ENCODE assay signal across 8 cellular contexts in the genomic region with DNA sequence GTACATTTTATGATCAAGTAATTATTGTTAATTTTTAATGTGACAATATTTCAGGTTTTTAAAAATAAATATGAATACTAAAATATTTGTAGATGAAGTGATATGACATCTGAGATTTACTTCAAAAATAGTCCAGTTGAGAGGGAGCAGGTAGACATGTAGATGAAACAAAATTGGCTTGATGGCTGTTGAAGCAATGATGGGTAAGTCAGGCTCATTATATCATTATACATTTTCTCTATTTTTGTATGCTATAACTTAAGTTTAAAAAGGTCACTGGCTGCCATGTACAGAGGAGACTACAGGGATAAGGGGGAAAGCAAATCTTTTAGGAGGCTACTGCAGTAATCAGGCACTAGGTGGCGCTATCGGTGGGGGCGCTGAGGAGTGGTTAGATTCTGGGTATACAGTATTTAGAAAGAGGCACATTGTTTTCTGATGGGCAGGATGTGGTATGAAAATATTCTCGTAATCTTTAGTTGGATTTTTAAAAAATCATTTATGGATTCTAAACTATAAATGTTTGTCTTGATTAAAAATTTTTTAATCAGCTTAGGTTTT.
A peak's percentile ranks its signal among the peaks of the same experiment; 100 is the strongest.
DNase-seq lines count a peak whose midpoint lies in the region; ATAC-seq, FAIRE-seq and TF ChIP-seq lines count a peak whose summit lies in the region.

No MANE protein-coding gene starts in this region.

- TF ChIP-seq POLR2A in gastroesophageal sphincter (IDR thresholded peaks at IDR 0.05) = no peak

- no peak overlapping the region for H3K27ac ChIP-seq in DOHH2 (ENCODE audit: low read depth, low read length)
- H3K27ac ChIP-seq in PC-9 = no peak overlapping the region
- H3K27ac ChIP-seq in gastroesophageal sphincter = no peak overlapping the region

- H3F3A ChIP-seq in DOHH2 (ENCODE audit: control insufficient read depth, insufficient read depth) = no peaks in the 10 kb centered on the region
- H3F3A ChIP-seq in PC-9 (ENCODE audit: insufficient read depth, low read depth) = peaks cover 12% of the 10 kb centered on the region

- no peaks in the 10 kb centered on the region for H3K9me3 ChIP-seq in DOHH2 (ENCODE audit: control insufficient read depth, insufficient read depth, low read length)
- no peaks in the 10 kb centered on the region for H3K9me3 ChIP-seq in PC-9 (ENCODE audit: insufficient read depth, low read depth)
- H3K9me3 ChIP-seq in gastroesophageal sphincter = no peaks in the 10 kb centered on the region

- H4K20me1 ChIP-seq in DOHH2 (ENCODE audit: control insufficient read depth, insufficient read depth, low read depth, low read length) (no peaks in the 10 kb centered on the region), PC-9 (ENCODE audit: insufficient read depth) (no peaks in the 10 kb centered on the region)

- H3K4me2 ChIP-seq in DOHH2 (ENCODE audit: low read length) (no peak overlapping the region), PC-9 (no peak overlapping the region)

- BruUV-seq in PC-9 (replicated peaks; lab: Mats Ljungman, UMichigan) = no TSS peak

- FAIRE-seq in HTR-8/SVneo (lab: Jason Lieb, UNC) = no peak

- CTCF ChIA-PET in PC-9 (lab: Charles Lee) = interaction anchor here (0.6 kb wide), 1 partner anchor 611 kb away, joined by 14 read pairs; no protein-coding TSS in a partner anchor

- ATAC-seq in GM21381 (IDR thresholded peaks at IDR 0.05; ENCODE audit: unreplicated experiment) = peak; percentile 89
- ATAC-seq in gastroesophageal sphincter = no peak

- H2AFZ ChIP-seq in PC-9 = no peak overlapping the region

- TF ChIP-seq CTCF in DOHH2 (IDR thresholded peaks at IDR 0.05; ENCODE audit: low read depth, low read length, poor library complexity, severe bottlenecking) (peak; percentile 98), PC-9 (conservative IDR thresholded peaks at IDR 0.05) (peak; percentile 87), gastroesophageal sphincter (IDR thresholded peaks at IDR 0.05) (peak; percentile 32 to 62 (median 44))

- H3K4me3 ChIP-seq in DOHH2 (ENCODE audit: low read length) = no peak overlapping the region
- no peak overlapping the region for H3K4me3 ChIP-seq in PC-9
- no peak overlapping the region for H3K4me3 ChIP-seq in gastroesophageal sphincter

- WGBS in gastroesophageal sphincter (ENCODE audit: low coverage in 1 of 2), 2 donors = 27 to 33% methylated on average over 4 of the region's 4 CpGs

- H3K9me2 ChIP-seq in DOHH2 (replicated peaks; ENCODE audit: control insufficient read depth, low read length) = no peaks in the 10 kb centered on the region
- no peaks in the 10 kb centered on the region for H3K9me2 ChIP-seq in PC-9 (ENCODE audit: insufficient read depth)

- H3K4me1 ChIP-seq in DOHH2 (ENCODE audit: control insufficient read depth, low read length) (no peaks in the 10 kb centered on the region), PC-9 (replicated peaks; ENCODE audit: insufficient read depth) (peaks cover 14% of the 10 kb centered on the region; the same call in 1 of the 2 replicates), gastroesophageal sphincter (no peaks in the 10 kb centered on the region)

- H3K27me3 ChIP-seq in DOHH2 (ENCODE audit: control insufficient read depth, low read length) (peaks cover 13% of the 10 kb centered on the region; the same call in 1 of the 2 replicates), PC-9 (ENCODE audit: insufficient read depth, low read depth) (no peaks in the 10 kb centered on the region), gastroesophageal sphincter (no peaks in the 10 kb centered on the region)

- H3K36me3 ChIP-seq in DOHH2 (ENCODE audit: control insufficient read depth, low read length) = no peaks in the 10 kb centered on the region
- H3K36me3 ChIP-seq in PC-9 (ENCODE audit: low read depth) = no peaks in the 10 kb centered on the region
- peaks cover 0 to 6% of the 10 kb centered on the region in 2 donors for H3K36me3 ChIP-seq in gastroesophageal sphincter

- POLR2A ChIA-PET in PC-9 (lab: Charles Lee; ENCODE audit: unreplicated experiment) = no interaction called here

- DNase-seq in HTR-8/SVneo (ENCODE audit: insufficient read length, low spot score) (peak; percentile 39), PC-9 (peak in 1 of 2 experiments; percentile 63), putamen (ENCODE audit: low spot score) (peak; percentile 56), 8988T (no peak)
- DNase-seq in activated T-helper 1 cell treated with anti-CD3 and anti-CD28 coated beads, Interleukin-2, amount 50 U/mL, for 16 hours (ENCODE audit: low read depth in 1 of 2, low spot score in 1 of 2) = peak; percentile 17 to 24

- H3K79me2 ChIP-seq in DOHH2 (ENCODE audit: control insufficient read depth, low read length) (no peaks in the 10 kb centered on the region), PC-9 (ENCODE audit: low read depth) (no peaks in the 10 kb centered on the region)

- intact Hi-C loops in PC-9 (cut with micrococcal nuclease; ENCODE audit: unreplicated experiment) = loop anchor here (5.0 kb wide), 1 partner anchor 1145 kb away; no protein-coding TSS in a partner anchor

- TF ChIP-seq EP300 in gastroesophageal sphincter (IDR thresholded peaks at IDR 0.05) = no peak

Comparison
In these comparisons a context has a peak if more than half of its experiments do, and no peak if none do; other contexts are left out.
1. CTCF ChIP-seq: peak in every context shown above with its lines; median percentile 98 in DOHH2; 87 in PC-9; 44 in gastroesophageal sphincter.